In the genomic region with DNA sequence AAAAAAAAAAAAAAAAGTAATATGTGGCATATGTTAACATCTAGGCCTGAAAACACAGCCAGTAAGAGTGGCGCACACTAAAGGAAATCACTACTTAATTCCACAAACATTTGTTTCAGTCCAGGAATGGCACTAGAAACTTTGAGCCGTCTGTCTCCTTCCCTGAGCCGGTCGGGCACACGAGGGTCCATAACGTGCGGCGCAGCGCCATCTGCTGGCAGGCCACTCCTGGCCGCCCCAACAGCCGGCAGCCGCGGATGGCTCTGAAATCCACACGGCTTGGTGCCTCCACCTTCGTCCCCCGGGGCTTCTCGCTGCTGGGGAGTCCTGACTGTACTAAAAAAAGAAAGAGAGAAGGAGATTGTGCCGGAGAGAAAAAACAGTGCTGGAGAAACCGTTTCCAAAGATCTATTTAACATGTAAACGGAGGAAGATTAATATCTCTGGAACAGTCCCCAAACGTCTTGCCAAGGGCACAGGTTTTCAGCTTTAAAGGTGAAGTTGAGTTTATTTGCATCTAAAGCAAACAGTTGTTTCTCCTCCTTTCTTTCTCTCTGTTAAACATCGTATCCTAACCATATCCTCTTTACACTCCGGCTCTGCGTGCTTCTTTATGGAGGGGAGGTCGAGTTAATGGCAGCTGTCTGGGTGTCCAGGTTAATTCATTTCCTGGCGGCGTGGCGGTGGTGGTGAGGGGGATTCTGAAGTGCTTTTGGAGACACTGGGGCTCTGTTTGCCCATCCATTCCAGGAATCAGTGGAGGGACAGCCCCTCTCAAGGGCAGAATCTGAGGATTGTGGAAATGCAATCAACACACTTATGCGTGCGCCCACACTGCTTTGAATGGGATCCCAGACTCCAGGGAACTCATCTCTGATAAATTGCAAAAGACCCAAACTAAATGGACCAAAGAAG, we compare ENCODE assay signal across 9 cellular contexts.
A peak's percentile ranks its signal among the peaks of the same experiment; 100 is the strongest.
DNase-seq lines count a peak whose midpoint lies in the region; ATAC-seq, FAIRE-seq and TF ChIP-seq lines count a peak whose summit lies in the region.
"Had no signal": no experiment of that assay in that cellular context is flagged by ENCODE, and none has a peak within 500 bp of the region (broad histone marks: within the 10 kb centered on the region; RNA-seq: fewer than 3 reads in every experiment).

No MANE protein-coding gene starts in this region.

- TF ChIP-seq EP300 in GM12878 (IDR thresholded peaks at IDR 0.05; ENCODE audit: borderline replicate concordance in 1 of 2, control insufficient read depth in 1 of 2, low read depth in 2 of 2, low read length in 2 of 2) = no peak

- FAIRE-seq in GM12878 (lab: Jason Lieb, UNC) = no peak
- FAIRE-seq: A204.1 had no signal

- no peaks in the 10 kb centered on the region for H4K20me1 ChIP-seq in GM12878 (ENCODE audit: control insufficient read depth, insufficient read depth)

- H2AFZ ChIP-seq in GM12878 (ENCODE audit: control insufficient read depth, low read depth, low read length) = no peak overlapping the region; the same call in 1 of the 2 replicates

- H3K27ac ChIP-seq in RWPE2 (ENCODE audit: poor library complexity, severe bottlenecking) = no peak overlapping the region
- H3K27ac ChIP-seq in GM12878 (ENCODE audit: control insufficient read depth, insufficient read depth) = no peak overlapping the region

- H3K9me3 ChIP-seq in RWPE2 (ENCODE audit: severe bottlenecking) (no peaks in the 10 kb centered on the region), GM12878 (replicated peaks; ENCODE audit: control insufficient read depth, insufficient read depth, low read length) (no peaks in the 10 kb centered on the region), iPS-18c (ENCODE audit: control insufficient read depth, insufficient read depth, low read length) (no peaks in the 10 kb centered on the region)

- H3K36me3 ChIP-seq in H7 (replicated peaks; ENCODE audit: control insufficient read depth, insufficient read depth, low read length) (no peaks in the 10 kb centered on the region), RWPE2 (ENCODE audit: low read depth) (no peaks in the 10 kb centered on the region), GM12878 (ENCODE audit: control insufficient read depth in 2 of 2, insufficient read depth in 2 of 2, low read length in 1 of 2) (no peaks in the 10 kb centered on the region)

- H3K4me3 ChIP-seq in H7 (ENCODE audit: insufficient read depth, low read depth, low read length) (no peak overlapping the region), RWPE2 (ENCODE audit: severe bottlenecking) (no peak overlapping the region), GM12878 (no peak overlapping the region), iPS-18c (ENCODE audit: insufficient read depth, low read depth, low read length) (peak overlapping the region; percentile 36)

- CTCF ChIA-PET in GM12878 (lab: Yijun Ruan, JAX) = interaction anchor here (0.6 to 0.7 kb wide), 3 partner anchors 565 to 1564 kb away, joined by 3 to 4 read pairs (median 3); no protein-coding TSS in a partner anchor

- POLR2A ChIA-PET in GM12878 (lab: Charles Lee) = no interaction called here

- H3K27me3 ChIP-seq in H7 (ENCODE audit: control insufficient read depth, insufficient read depth, low read length) (peaks cover 2% of the 10 kb centered on the region; the same call in 1 of the 2 replicates), RWPE2 (ENCODE audit: insufficient read depth, poor library complexity, severe bottlenecking) (peaks cover 24% of the 10 kb centered on the region), GM12878 (replicated peaks in 1 of 2; ENCODE audit: control insufficient read depth in 2 of 2, insufficient read depth in 2 of 2, low read length in 1 of 2) (0 out of 4 replicates have a peak, but pooled peaks cover 0 to 2% of the 10 kb centered on the region in 2 experiments)

- no peak for TF ChIP-seq POLR2A in GM12878 (IDR thresholded peaks at IDR 0.05; ENCODE audit: low read depth, low read length)

- in situ Hi-C loops in GM12878 (cut with MboI) = no loop called here

- H3K9ac ChIP-seq in GM12878 (ENCODE audit: control insufficient read depth, insufficient read depth, low read length) = no peak overlapping the region

- peak; percentile 96 for ATAC-seq in RWPE2 (ENCODE audit: low read depth)
- peak; percentile 99 for ATAC-seq in GM12878

- no peak overlapping the region for H3K4me2 ChIP-seq in GM12878 (ENCODE audit: control insufficient read depth, insufficient read depth)

- SMC1A ChIA-PET in GM12878 (lab: Charles Lee; ENCODE audit: uncharacterized antibody, unreplicated experiment) = no interaction called here

- TF ChIP-seq CTCF in LNCAP (IDR thresholded peaks at IDR 0.05) = peak; percentile 100
- peak; percentile 96 for TF ChIP-seq CTCF in RWPE2 (IDR thresholded peaks at IDR 0.05; ENCODE audit: poor library complexity, severe bottlenecking)
- peak; percentile 81 to 92 (median 82) for TF ChIP-seq CTCF in GM12878 (IDR thresholded peaks at IDR 0.05 in 2 of 3, conservative IDR thresholded peaks at IDR 0.05 in 1 of 3; ENCODE audit: control insufficient read depth in 2 of 3, extremely low read depth in 1 of 3, insufficient read depth in 1 of 3, low read depth in 3 of 3, low read length in 3 of 3)

- H3K4me1 ChIP-seq in RWPE2 (ENCODE audit: insufficient read depth, poor library complexity, severe bottlenecking) = no peaks in the 10 kb centered on the region
- H3K4me1 ChIP-seq in GM12878 (ENCODE audit: control insufficient read depth, insufficient read depth, low read length) = no peaks in the 10 kb centered on the region

- H3K79me2 ChIP-seq in GM12878 (ENCODE audit: control insufficient read depth, insufficient read depth, low read length) = no peaks in the 10 kb centered on the region

- TF ChIP-seq RAD21 in GM12878 (IDR thresholded peaks at IDR 0.05; ENCODE audit: insufficient read depth, low read depth, low read length) = peak; percentile 62

- intact Hi-C loops in GM12878 (cut with micrococcal nuclease; ENCODE audit: unreplicated experiment) = loop anchor here (1.0 kb wide), 1 partner anchor 616 kb away; no protein-coding TSS in a partner anchor

- peak; percentile 28 to 81 (median 68) for DNase-seq in NCI-H1417 (lab: John Stamatoyannopoulos, UW)
- no peak for DNase-seq in NCI-H1417 treated with DMSO at 0.1 percent for 48 hours (lab: John Stamatoyannopoulos, UW)
- DNase-seq in H7 = peak; percentile 77
- DNase-seq in RWPE2 (ENCODE audit: low spot score) = no peak
- no peak for DNase-seq in GM12878 (ENCODE audit: low read depth, low spot score)
- DNase-seq in stimulated activated CD4-positive, alpha-beta T cell treated with anti-CD3 and anti-CD28 coated beads, Interleukin-12 subunit alpha, Interleukin-12 subunit beta, amount 100 ng/mL, for 48 hours (ENCODE audit: low read depth in 2 of 3, low spot score in 1 of 3) = peak; percentile 19 to 36 (median 33)

- no TSS peak for BruUV-seq in GM12878 (replicated peaks; lab: Mats Ljungman, UMichigan)

- RAD21 ChIA-PET in GM12878 (lab: Charles Lee; ENCODE audit: unreplicated experiment) = interaction anchor here (0.7 kb wide), 1 partner anchor 410 kb away, joined by 3 read pairs; no protein-coding TSS in a partner anchor

- 19% methylated on average over 30 of the region's 30 CpGs for WGBS in GM12878 (ENCODE audit: insufficient coverage, insufficient replicate concordance, low lambda C conversion rate, missing lambda C conversion rate)

TF ChIP-seq in GM12878, 131 proteins besides CTCF, POLR2A, EP300 and RAD21:
- peak; percentile 48; the same call in 1 of the 2 replicates for TF ChIP-seq YY1 (IDR thresholded peaks at IDR 0.05; ENCODE audit: low read depth, low read length)
- peak; percentile 51 for TF ChIP-seq SMC3 (IDR thresholded peaks at IDR 0.05; ENCODE audit: borderline replicate concordance, low read length)
- no peak for TF ChIP-seq NKRF (conservative IDR thresholded peaks at IDR 0.05)
- TF ChIP-seq RBBP5 (conservative IDR thresholded peaks at IDR 0.05) = no peak
- TF ChIP-seq ZBED1 (IDR thresholded peaks at IDR 0.05; ENCODE audit: borderline replicate concordance) = no peak

Comparison
In these comparisons a context has a peak if more than half of its experiments do, and no peak if none do; other contexts are left out.
1. DNase-seq: peak in NCI-H1417 (3 of 3), H7 (single experiment) and stimulated activated CD4-positive, alpha-beta T cell treated with anti-CD3 and anti-CD28 coated beads, Interleukin-12 subunit alpha, Interleukin-12 subunit beta, amount 100 ng/mL, for 48 hours (3 of 3); none in NCI-H1417 treated with DMSO at 0.1 percent for 48 hours (single experiment), RWPE2 (single experiment) and GM12878 (single experiment).
2. Peak in every context shown above with its lines, with median percentiles within 50 percentile points of each other: CTCF ChIP-seq.